Comparison of ENCODE assay signal across 15 cellular contexts in the genomic region with DNA sequence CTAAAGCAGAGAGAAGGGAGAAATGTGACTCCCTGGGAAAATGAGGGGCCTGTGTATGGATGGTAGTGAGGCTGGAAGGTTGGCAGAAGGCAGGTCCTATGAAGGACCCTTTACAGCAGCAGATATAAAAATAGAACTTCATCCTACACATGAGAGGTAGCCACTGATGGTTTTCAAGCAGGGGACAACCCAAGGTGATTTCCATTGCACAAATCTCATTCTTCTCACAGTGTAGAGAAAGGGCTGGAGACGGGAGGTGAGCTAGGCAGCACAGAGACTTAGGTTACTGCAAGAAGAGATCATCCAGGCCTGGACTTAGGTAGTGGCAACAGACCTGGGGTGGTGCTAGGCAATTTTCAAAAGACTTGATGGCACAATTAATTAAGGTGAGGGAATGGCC. TPM values are rescaled to one million over a fixed set of nuclear protein-coding genes. Genes with fewer than 3 reads are reported as not detected.
A peak's percentile ranks its signal among the peaks of the same experiment; 100 is the strongest.
DNase-seq lines count a peak whose midpoint lies in the region; ATAC-seq, FAIRE-seq and TF ChIP-seq lines count a peak whose summit lies in the region.
"Had no signal": no experiment of that assay in that cellular context is flagged by ENCODE, and none has a peak within 500 bp of the region (broad histone marks: within the 10 kb centered on the region; RNA-seq: fewer than 3 reads in every experiment).

No MANE protein-coding gene starts in this region.

- H3K36me3 ChIP-seq in GM23338 (ENCODE audit: insufficient read depth) (no peaks in the 10 kb centered on the region), skeletal muscle satellite cell (ENCODE audit: insufficient read depth, low read length) (peaks cover 69% of the 10 kb centered on the region)

- H3K4me1 ChIP-seq in GM23338 (ENCODE audit: insufficient read depth): peaks cover 25% of the 10 kb centered on the region
- H3K4me1 ChIP-seq in skeletal muscle satellite cell (ENCODE audit: control insufficient read depth, insufficient read depth, low read length): peaks cover 98% of the 10 kb centered on the region

- no peak for FAIRE-seq in D721Med (lab: Jason Lieb, UNC)
- FAIRE-seq: endometrium had no signal

- H3K27ac Mint-ChIP-seq in GM23338: peak overlapping the region; percentile 66
- H3K27ac Mint-ChIP-seq: activated CD4-positive, alpha-beta memory T cell treated with anti-CD3 and anti-CD28 coated beads for 36 hours had no signal

- H3K9me3 Mint-ChIP-seq in GM23338: no peaks in the 10 kb centered on the region
- H3K9me3 Mint-ChIP-seq: activated CD4-positive, alpha-beta memory T cell treated with anti-CD3 and anti-CD28 coated beads for 36 hours had no signal

- peaks cover 46% of the 10 kb centered on the region for H3K4me1 Mint-ChIP-seq in GM23338

- peaks cover 57% of the 10 kb centered on the region for H3K79me2 ChIP-seq in GM23338 (replicated peaks; ENCODE audit: insufficient read depth)

- peaks cover 5% of the 10 kb centered on the region for H3K9me2 ChIP-seq in GM23338 (ENCODE audit: insufficient read depth)

- H4K20me1 ChIP-seq in GM23338 (replicated peaks; ENCODE audit: insufficient read depth): no peaks in the 10 kb centered on the region

- DNase-seq in GM23338 (ENCODE audit: low spot score): no peak
- DNase-seq in GM03348 (ENCODE audit: low spot score): no peak
- no peak for DNase-seq in NCI-H2196 treated with DMSO at 0.1 percent for 48 hours (lab: John Stamatoyannopoulos, UW; ENCODE audit: unreplicated experiment)
- DNase-seq in D721Med (ENCODE audit: insufficient read length, low spot score): no peak
- DNase-seq in omental fat pad (ENCODE audit: low spot score): no peak
- DNase-seq: activated CD4-positive, alpha-beta memory T cell treated with anti-CD3 and anti-CD28 coated beads for 36 hours; GOT3; midbrain; NCI-H510A treated with DMSO at 0.1 percent for 48 hours had no signal

- H3K4me3 Mint-ChIP-seq in GM23338: no peak overlapping the region
- H3K4me3 Mint-ChIP-seq: activated CD4-positive, alpha-beta memory T cell treated with anti-CD3 and anti-CD28 coated beads for 36 hours had no signal

- no peak overlapping the region for H3K27ac ChIP-seq in GM23338 (ENCODE audit: low read depth)
- H3K27ac ChIP-seq: SK-N-MC had no signal

- no peak overlapping the region for H2AFZ ChIP-seq in GM23338

- H3K27me3 Mint-ChIP-seq in GM23338 (ENCODE audit: insufficient read depth, low read depth, poor library complexity): peaks cover 7% of the 10 kb centered on the region
- H3K27me3 Mint-ChIP-seq: activated CD4-positive, alpha-beta memory T cell treated with anti-CD3 and anti-CD28 coated beads for 36 hours had no signal

- no peaks in the 10 kb centered on the region for H3K27me3 ChIP-seq in GM23338 (ENCODE audit: insufficient read depth)
- H3K27me3 ChIP-seq in skeletal muscle satellite cell (ENCODE audit: control insufficient read depth, insufficient read depth, low read length): no peaks in the 10 kb centered on the region

- H3K36me3 Mint-ChIP-seq in GM23338 (ENCODE audit: low read depth): no peaks in the 10 kb centered on the region
- H3K36me3 Mint-ChIP-seq: activated CD4-positive, alpha-beta memory T cell treated with anti-CD3 and anti-CD28 coated beads for 36 hours had no signal

- no peak overlapping the region for H3K4me3 ChIP-seq in GM23338
- H3K4me3 ChIP-seq in skeletal muscle satellite cell (ENCODE audit: low read length): no peak overlapping the region
- H3K4me3 ChIP-seq: SK-N-MC had no signal

- TF ChIP-seq CTCF in GM23338 (conservative IDR thresholded peaks at IDR 0.05; ENCODE audit: low read depth in 2 of 2) (no peak), D721Med (IDR thresholded peaks at IDR 0.05; ENCODE audit: insufficient read depth, missing control alignments) (no peak), omental fat pad (IDR thresholded peaks at IDR 0.05) (no peak)

- H3F3A ChIP-seq in GM23338 (replicated peaks; ENCODE audit: low read depth): no peaks in the 10 kb centered on the region

- ATAC-seq in GM19025 (IDR thresholded peaks at IDR 0.05; ENCODE audit: low read depth, unreplicated experiment) (peak; percentile 61), GM23338 (no peak), HG03460 (IDR thresholded peaks at IDR 0.05; ENCODE audit: unreplicated experiment) (peak; percentile 57), omental fat pad (ENCODE audit: low FRiP score) (no peak)
- ATAC-seq: sciatic nerve had no signal

- H3K4me2 ChIP-seq in GM23338 (no peak overlapping the region), skeletal muscle satellite cell (ENCODE audit: low read length) (peak overlapping the region; percentile 61)

- peak overlapping the region; percentile 83 for H3K9ac ChIP-seq in skeletal muscle satellite cell (ENCODE audit: low read depth, low read length)

- H3K9me3 ChIP-seq in skeletal muscle satellite cell (replicated peaks; ENCODE audit: low read length): no peaks in the 10 kb centered on the region

TF ChIP-seq in GM23338, 12 proteins besides CTCF, POLR2A, EP300 and RAD21 (continues in another document):
- TF ChIP-seq POLR2AphosphoS5 (IDR thresholded peaks at IDR 0.05; ENCODE audit: low read depth): no peak
- no peak for TF ChIP-seq JUNB (IDR thresholded peaks at IDR 0.05; ENCODE audit: unreplicated experiment)
- TF ChIP-seq, protein P1, sequence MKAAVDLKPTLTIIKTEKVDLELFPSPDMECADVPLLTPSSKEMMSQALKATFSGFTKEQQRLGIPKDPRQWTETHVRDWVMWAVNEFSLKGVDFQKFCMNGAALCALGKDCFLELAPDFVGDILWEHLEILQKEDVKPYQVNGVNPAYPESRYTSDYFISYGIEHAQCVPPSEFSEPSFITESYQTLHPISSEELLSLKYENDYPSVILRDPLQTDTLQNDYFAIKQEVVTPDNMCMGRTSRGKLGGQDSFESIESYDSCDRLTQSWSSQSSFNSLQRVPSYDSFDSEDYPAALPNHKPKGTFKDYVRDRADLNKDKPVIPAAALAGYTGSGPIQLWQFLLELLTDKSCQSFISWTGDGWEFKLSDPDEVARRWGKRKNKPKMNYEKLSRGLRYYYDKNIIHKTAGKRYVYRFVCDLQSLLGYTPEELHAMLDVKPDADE (IDR thresholded peaks at IDR 0.05): no peak
- no peak for TF ChIP-seq STAT1 (IDR thresholded peaks at IDR 0.05; ENCODE audit: unreplicated experiment)
- no peak for TF ChIP-seq EZH2 (IDR thresholded peaks at IDR 0.05; ENCODE audit: low read depth, unreplicated experiment)
- TF ChIP-seq ZNF114 (CRISPR knock-in tag; IDR thresholded peaks at IDR 0.05): no peak
- TF ChIP-seq, protein P2, sequence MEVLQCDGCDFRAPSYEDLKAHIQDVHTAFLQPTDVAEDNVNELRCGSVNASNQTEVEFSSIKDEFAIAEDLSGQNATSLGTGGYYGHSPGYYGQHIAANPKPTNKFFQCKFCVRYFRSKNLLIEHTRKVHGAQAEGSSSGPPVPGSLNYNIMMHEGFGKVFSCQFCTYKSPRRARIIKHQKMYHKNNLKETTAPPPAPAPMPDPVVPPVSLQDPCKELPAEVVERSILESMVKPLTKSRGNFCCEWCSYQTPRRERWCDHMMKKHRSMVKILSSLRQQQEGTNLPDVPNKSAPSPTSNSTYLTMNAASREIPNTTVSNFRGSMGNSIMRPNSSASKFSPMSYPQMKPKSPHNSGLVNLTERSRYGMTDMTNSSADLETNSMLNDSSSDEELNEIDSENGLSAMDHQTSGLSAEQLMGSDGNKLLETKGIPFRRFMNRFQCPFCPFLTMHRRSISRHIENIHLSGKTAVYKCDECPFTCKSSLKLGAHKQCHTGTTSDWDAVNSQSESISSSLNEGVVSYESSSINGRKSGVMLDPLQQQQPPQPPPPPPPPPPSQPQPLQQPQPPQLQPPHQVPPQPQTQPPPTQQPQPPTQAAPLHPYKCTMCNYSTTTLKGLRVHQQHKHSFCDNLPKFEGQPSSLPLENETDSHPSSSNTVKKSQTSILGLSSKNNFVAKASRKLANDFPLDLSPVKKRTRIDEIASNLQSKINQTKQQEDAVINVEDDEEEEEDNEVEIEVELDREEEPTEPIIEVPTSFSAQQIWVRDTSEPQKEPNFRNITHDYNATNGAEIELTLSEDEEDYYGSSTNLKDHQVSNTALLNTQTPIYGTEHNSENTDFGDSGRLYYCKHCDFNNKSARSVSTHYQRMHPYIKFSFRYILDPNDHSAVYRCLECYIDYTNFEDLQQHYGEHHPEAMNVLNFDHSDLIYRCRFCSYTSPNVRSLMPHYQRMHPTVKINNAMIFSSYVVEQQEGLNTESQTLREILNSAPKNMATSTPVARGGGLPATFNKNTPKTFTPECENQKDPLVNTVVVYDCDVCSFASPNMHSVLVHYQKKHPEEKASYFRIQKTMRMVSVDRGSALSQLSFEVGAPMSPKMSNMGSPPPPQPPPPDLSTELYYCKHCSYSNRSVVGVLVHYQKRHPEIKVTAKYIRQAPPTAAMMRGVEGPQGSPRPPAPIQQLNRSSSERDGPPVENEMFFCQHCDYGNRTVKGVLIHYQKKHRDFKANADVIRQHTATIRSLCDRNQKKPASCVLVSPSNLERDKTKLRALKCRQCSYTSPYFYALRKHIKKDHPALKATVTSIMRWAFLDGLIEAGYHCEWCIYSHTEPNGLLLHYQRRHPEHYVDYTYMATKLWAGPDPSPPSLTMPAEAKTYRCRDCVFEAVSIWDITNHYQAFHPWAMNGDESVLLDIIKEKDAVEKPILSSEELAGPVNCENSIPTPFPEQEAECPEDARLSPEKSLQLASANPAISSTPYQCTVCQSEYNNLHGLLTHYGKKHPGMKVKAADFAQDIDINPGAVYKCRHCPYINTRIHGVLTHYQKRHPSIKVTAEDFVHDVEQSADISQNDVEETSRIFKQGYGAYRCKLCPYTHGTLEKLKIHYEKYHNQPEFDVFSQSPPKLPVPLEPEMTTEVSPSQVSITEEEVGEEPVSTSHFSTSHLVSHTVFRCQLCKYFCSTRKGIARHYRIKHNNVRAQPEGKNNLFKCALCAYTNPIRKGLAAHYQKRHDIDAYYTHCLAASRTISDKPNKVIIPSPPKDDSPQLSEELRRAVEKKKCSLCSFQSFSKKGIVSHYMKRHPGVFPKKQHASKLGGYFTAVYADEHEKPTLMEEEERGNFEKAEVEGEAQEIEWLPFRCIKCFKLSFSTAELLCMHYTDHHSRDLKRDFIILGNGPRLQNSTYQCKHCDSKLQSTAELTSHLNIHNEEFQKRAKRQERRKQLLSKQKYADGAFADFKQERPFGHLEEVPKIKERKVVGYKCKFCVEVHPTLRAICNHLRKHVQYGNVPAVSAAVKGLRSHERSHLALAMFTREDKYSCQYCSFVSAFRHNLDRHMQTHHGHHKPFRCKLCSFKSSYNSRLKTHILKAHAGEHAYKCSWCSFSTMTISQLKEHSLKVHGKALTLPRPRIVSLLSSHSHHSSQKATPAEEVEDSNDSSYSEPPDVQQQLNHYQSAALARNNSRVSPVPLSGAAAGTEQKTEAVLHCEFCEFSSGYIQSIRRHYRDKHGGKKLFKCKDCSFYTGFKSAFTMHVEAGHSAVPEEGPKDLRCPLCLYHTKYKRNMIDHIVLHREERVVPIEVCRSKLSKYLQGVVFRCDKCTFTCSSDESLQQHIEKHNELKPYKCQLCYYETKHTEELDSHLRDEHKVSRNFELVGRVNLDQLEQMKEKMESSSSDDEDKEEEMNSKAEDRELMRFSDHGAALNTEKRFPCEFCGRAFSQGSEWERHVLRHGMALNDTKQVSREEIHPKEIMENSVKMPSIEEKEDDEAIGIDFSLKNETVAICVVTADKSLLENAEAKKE (CRISPR knock-in tag; IDR thresholded peaks at IDR 0.05): no peak

RNA-seq across cellular contexts. Expression of a gene that starts 30.7 kb away (rescaled TPM):
- total RNA-seq in GM23338 (2014; rRNA removed; shearing (Covaris generic)): 12.4 and 14.0 TPM in 2 replicates
- polyA plus RNA-seq in GM23338 (2016; fragmentation: Nextera tagmentation; extraction: Ambion mirVana): 3.9 and 4.0 TPM in 2 replicates
- 117 and 131 TPM in 2 replicates for total RNA-seq in skeletal muscle satellite cell (2012; rRNA removed)
- total RNA-seq in omental fat pad: 10 to 100 TPM; 17.8 to 29.8 (median 26.3) TPM

Comparison
In these comparisons a context has a peak if more than half of its experiments do, and no peak if none do; other contexts are left out.
1. ATAC-seq: peak in GM19025 (single experiment) and HG03460 (single experiment); none in GM23338 (single experiment) and omental fat pad (single experiment).